7 cellular contexts compared by ENCODE assay signal in the genomic region with DNA sequence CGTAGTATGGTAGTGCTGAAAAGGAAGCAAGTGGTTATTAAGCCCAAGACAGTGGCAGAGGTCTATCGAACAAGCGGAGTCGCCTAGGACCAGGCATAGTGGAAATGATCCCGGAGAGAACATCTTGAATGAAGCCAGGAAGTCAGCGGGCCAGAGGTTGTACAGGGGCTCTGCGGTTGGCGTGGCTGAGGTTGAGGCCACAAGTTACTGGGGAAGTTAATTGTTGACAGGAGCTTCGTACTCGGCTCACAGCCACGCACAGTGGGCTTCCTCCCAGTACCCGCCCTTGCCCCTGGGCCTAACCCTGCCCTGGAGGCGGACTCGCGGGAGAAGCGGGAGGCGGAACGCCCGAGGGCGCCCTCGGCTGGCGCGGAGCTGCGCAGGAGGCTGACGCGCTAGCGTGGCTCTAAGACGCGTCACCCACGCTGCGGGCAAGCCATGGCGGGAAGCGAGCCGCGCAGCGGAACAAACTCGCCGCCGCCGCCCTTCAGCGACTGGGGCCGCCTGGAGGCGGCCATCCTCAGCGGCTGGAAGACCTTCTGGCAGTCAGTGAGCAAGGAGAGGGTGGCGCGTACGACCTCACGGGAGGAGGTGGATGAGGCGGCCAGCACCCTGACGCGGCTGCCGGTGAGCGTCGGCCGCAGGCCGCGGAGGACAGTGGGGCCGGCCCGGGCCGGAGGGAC. TPM values are rescaled to one million over a fixed set of nuclear protein-coding genes. Genes with fewer than 3 reads are reported as not detected.
DNase-seq lines count a peak whose midpoint lies in the region; ATAC-seq and TF ChIP-seq lines count a peak whose summit lies in the region.

Gene FBXO4 (plus strand): TSS at position 410 of the 683 bp plus-strand sequence. CDS start 29 bp downstream, at position 439.

- H3K9me3 ChIP-seq in sigmoid colon, result no peaks in the 10 kb centered on the region

- peak; percentile 59 for DNase-seq in NCI-H2029 treated with DMSO at 0.1 percent for 48 hours (lab: John Stamatoyannopoulos, UW)
- peak; percentile 77 for DNase-seq in T-helper 9 cell
- peak; percentile 26 for DNase-seq in astrocyte of the cerebellum (ENCODE audit: low read depth)
- DNase-seq in hippocampal formation (lab: John Stamatoyannopoulos, UW), result peak; percentile 76 to 79
- DNase-seq in sigmoid colon, result peak; percentile 92

- ATAC-seq in GM18508 (IDR thresholded peaks at IDR 0.05; ENCODE audit: insufficient read depth, unreplicated experiment) (peak; percentile 72), HG02970 (IDR thresholded peaks at IDR 0.05; ENCODE audit: low FRiP score, unreplicated experiment) (peak; percentile 95)

- intact Hi-C loops in sigmoid colon (cut with DNase I), result loop anchor here (1.0 to 10.0 kb wide), 5 partner anchors 21 to 1090 kb away; partner anchors contain the start of genes OXCT1, RIMOC1 and RPL37

- H3K4me1 ChIP-seq in sigmoid colon, result peaks cover 0 to 14% (median 6%) of the 10 kb centered on the region in 4 donors

- H3K4me3 ChIP-seq in astrocyte of the cerebellum (ENCODE audit: low read depth, low read length), result peak within 1 kb of the TSS; percentile 63
- H3K4me3 ChIP-seq in sigmoid colon, result peak within 1 kb of the TSS; percentile 61 to 85 (median 75)

- peak in 1 of 4 donors; percentile 3 for TF ChIP-seq EP300 in sigmoid colon (IDR thresholded peaks at IDR 0.05)

- in situ Hi-C loops in astrocyte of the cerebellum (cut with HindIII; ENCODE audit: low sequenced_read_pairs), result no loop called here

- peak; percentile 21 to 24 for TF ChIP-seq POLR2A in sigmoid colon (IDR thresholded peaks at IDR 0.05)

- H3K36me3 ChIP-seq in sigmoid colon, result peaks cover 0 to 24% (median 2%) of the 10 kb centered on the region in 4 donors

- no peaks in the 10 kb centered on the region for H3K27me3 ChIP-seq in sigmoid colon

- TF ChIP-seq CTCF in astrocyte of the cerebellum (IDR thresholded peaks at IDR 0.05; ENCODE audit: low read depth, low read length, missing control alignments) (peak; percentile 59), sigmoid colon (IDR thresholded peaks at IDR 0.05) (peak in 2 of 4 experiments; percentile 11 to 61)

- WGBS in sigmoid colon, 2 donors, result 1% methylated on average over 60 of the region's 60 CpGs

- H3K27ac ChIP-seq in sigmoid colon, result peak within 1 kb of the TSS; percentile 87 to 98 (median 92)

RNA-seq across cellular contexts. Expression of gene FBXO4, which starts in this region (rescaled TPM):
- 10 to 100 TPM in 2 of 4 donors, 1 to 10 TPM in 2; 8.3 to 12.3 (median 10.4) TPM for total RNA-seq in sigmoid colon
- polyA plus RNA-seq in sigmoid colon, result 1 to 10 TPM; 5.5 to 8.5 (median 6.6) TPM

Comparison
In these comparisons a context has a peak if more than half of its experiments do, and no peak if none do; other contexts are left out.
1. Peak in every context shown above with its lines: DNase-seq, ATAC-seq, H3K4me3 ChIP-seq and H3K27ac ChIP-seq.
2. DNase-seq: peak in every context shown above with its lines; median percentile 92 in sigmoid colon; 78 in hippocampal formation; 77 in T-helper 9 cell; 59 in NCI-H2029 treated with DMSO at 0.1 percent for 48 hours; 26 in astrocyte of the cerebellum.